Comparison of ENCODE assay signal across 27 cellular contexts in the genomic region with DNA sequence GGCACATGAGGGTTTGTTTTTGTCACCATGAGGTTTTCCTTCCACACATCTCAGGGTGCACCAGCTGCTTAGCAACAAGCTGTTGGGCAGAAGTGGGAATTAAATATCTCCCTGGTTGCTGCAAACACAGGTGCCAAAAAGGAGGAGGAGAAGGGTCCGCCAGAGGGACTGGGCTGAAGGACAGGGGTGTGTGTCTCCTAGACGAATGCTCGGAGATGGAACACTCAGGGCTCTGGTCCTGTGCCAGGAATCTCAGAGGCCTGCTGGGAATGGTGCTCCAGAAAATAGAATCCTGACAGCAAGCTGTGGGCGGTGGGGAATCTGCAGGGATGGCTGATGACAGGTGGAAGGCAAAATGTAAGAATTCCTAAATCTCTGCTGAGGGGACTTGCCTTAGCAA.
DNase-seq lines count a peak whose midpoint lies in the region; ATAC-seq and TF ChIP-seq lines count a peak whose summit lies in the region.
"Had no signal": no experiment of that assay in that cellular context is flagged by ENCODE, and none has a peak within 500 bp of the region (broad histone marks: within the 10 kb centered on the region; RNA-seq: fewer than 3 reads in every experiment).

No MANE protein-coding gene starts in this region.

- CTCF ChIA-PET in WTC11 (lab: Charles Lee) = interaction anchor here (3.8 kb wide), 1 partner anchor 10 kb away, joined by 26 read pairs; no protein-coding TSS in a partner anchor

- no peak overlapping the region for H3K4me3 Mint-ChIP-seq in WTC11
- H3K4me3 Mint-ChIP-seq: activated naive CD4-positive, alpha-beta T cell treated with anti-CD3 and anti-CD28 coated beads, Interleukin-2, amount 10 ng/mL, durations not matched to agents 7 days and 5 days; activated T-helper 1 cell treated with anti-CD3 and anti-CD28 coated beads, Interleukin-12 subunit alpha, Interleukin-12 subunit beta, Interleukin-2, Interleukin-4 antibody, amounts not matched to agents 30 ng/mL and 10 ng/mL and 1 ng/mL, durations not matched to agents 14 hours and 24 hours and 36 hours; CD4-positive, CD25-positive, alpha-beta regulatory T cell had no signal

- no peak for TF ChIP-seq CTCF in WTC11 (IDR thresholded peaks at IDR 0.05)

- peaks cover 30% of the 10 kb centered on the region for H3K36me3 Mint-ChIP-seq in WTC11
- H3K36me3 Mint-ChIP-seq: activated naive CD4-positive, alpha-beta T cell treated with anti-CD3 and anti-CD28 coated beads, Interleukin-2, amount 10 ng/mL, durations not matched to agents 7 days and 5 days; CD4-positive, CD25-positive, alpha-beta regulatory T cell had no signal

- POLR2A ChIA-PET in WTC11 (lab: Charles Lee) = no interaction called here

- H3K9me3 Mint-ChIP-seq in WTC11 = peaks cover 10% of the 10 kb centered on the region
- H3K9me3 Mint-ChIP-seq: activated naive CD4-positive, alpha-beta T cell treated with anti-CD3 and anti-CD28 coated beads, Interleukin-2, amount 10 ng/mL, durations not matched to agents 7 days and 5 days; activated T-helper 1 cell treated with anti-CD3 and anti-CD28 coated beads, Interleukin-12 subunit alpha, Interleukin-12 subunit beta, Interleukin-2, Interleukin-4 antibody, amounts not matched to agents 30 ng/mL and 10 ng/mL and 1 ng/mL, durations not matched to agents 14 hours and 24 hours and 36 hours; CD4-positive, CD25-positive, alpha-beta regulatory T cell had no signal

- 0 out of 2 replicates have a peak overlapping the region, but pooled peaks have one; percentile 16 for H3K27ac Mint-ChIP-seq in WTC11
- H3K27ac Mint-ChIP-seq: activated naive CD4-positive, alpha-beta T cell treated with anti-CD3 and anti-CD28 coated beads, Interleukin-2, amount 10 ng/mL, durations not matched to agents 7 days and 5 days; activated T-helper 1 cell treated with anti-CD3 and anti-CD28 coated beads, Interleukin-12 subunit alpha, Interleukin-12 subunit beta, Interleukin-2, Interleukin-4 antibody, amounts not matched to agents 30 ng/mL and 10 ng/mL and 1 ng/mL, durations not matched to agents 14 hours and 24 hours and 36 hours; CD4-positive, CD25-positive, alpha-beta regulatory T cell had no signal

- H3K4me1 Mint-ChIP-seq in WTC11 = peaks cover 56% of the 10 kb centered on the region
- H3K4me1 Mint-ChIP-seq: activated naive CD4-positive, alpha-beta T cell treated with anti-CD3 and anti-CD28 coated beads, Interleukin-2, amount 10 ng/mL, durations not matched to agents 7 days and 5 days; CD4-positive, CD25-positive, alpha-beta regulatory T cell had no signal

- DNase-seq in NCI-H1417 (lab: John Stamatoyannopoulos, UW) = peak; percentile 32 to 75 (median 43)
- no peak for DNase-seq in NCI-H1417 treated with DMSO at 0.1 percent for 48 hours (lab: John Stamatoyannopoulos, UW)
- peak; percentile 47 for DNase-seq in DMS79 (lab: John Stamatoyannopoulos, UW)
- DNase-seq in WTC11 (ENCODE audit: low spot score) = no peak
- DNase-seq in left kidney (ENCODE audit: low read depth, low spot score) = peak; percentile 13
- no peak for DNase-seq in GM19240 (ENCODE audit: insufficient read length, low spot score)
- no peak for DNase-seq in SIG-M5 (lab: John Stamatoyannopoulos, UW)
- no peak for DNase-seq in OCI-M2 (lab: John Stamatoyannopoulos, UW; ENCODE audit: unreplicated experiment)
- DNase-seq: 8988T; activated CD4-positive, alpha-beta T cell treated with anti-CD3 and anti-CD28 coated beads, Interleukin-2, amount 50 U/mL, for 48 hours; activated CD8-positive, alpha-beta memory T cell treated with anti-CD3 and anti-CD28 coated beads, Interleukin-2, amount 50 U/mL, for 4 hours; activated naive CD4-positive, alpha-beta T cell treated with anti-CD3 and anti-CD28 coated beads, Interleukin-2, amount 10 ng/mL, durations not matched to agents 7 days and 5 days; brain microvascular endothelial cell; CD4-positive, CD25-positive, alpha-beta regulatory T cell; effector CD4-positive, alpha-beta T cell; EL; GOT3; Kasumi-1; MV-4-11; NCI-H187; NCI-H226; Peyer's patch; small intestine; stimulated activated CD4-positive, alpha-beta T cell treated with anti-CD3 and anti-CD28 coated beads, Interleukin-1b, Interleukin-23, amount 100 ng/mL, for 48 hours; T-helper 1 cell; transverse colon had no signal

- no peak for ATAC-seq in WTC11

- no peaks in the 10 kb centered on the region for H3K27me3 Mint-ChIP-seq in WTC11 (ENCODE audit: low read depth)

TF ChIP-seq in WTC11, 78 proteins besides CTCF, POLR2A, EP300 and RAD21:
- TF ChIP-seq, protein P1, sequence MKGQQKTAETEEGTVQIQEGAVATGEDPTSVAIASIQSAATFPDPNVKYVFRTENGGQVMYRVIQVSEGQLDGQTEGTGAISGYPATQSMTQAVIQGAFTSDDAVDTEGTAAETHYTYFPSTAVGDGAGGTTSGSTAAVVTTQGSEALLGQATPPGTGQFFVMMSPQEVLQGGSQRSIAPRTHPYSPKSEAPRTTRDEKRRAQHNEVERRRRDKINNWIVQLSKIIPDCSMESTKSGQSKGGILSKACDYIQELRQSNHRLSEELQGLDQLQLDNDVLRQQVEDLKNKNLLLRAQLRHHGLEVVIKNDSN (CRISPR knock-in tag; IDR thresholded peaks at IDR 0.05) = no peak
- TF ChIP-seq IRF2 (CRISPR knock-in tag; IDR thresholded peaks at IDR 0.05; ENCODE audit: borderline replicate concordance, low read depth) (no peak), SMAD4 (CRISPR knock-in tag; IDR thresholded peaks at IDR 0.05) (no peak), TP53 (CRISPR knock-in tag; IDR thresholded peaks at IDR 0.05) (no peak), ATF1 (CRISPR knock-in tag; IDR thresholded peaks at IDR 0.05) (no peak), JUN (CRISPR knock-in tag; IDR thresholded peaks at IDR 0.05) (no peak)

Comparison
In these comparisons a context has a peak if more than half of its experiments do, and no peak if none do; other contexts are left out.
1. DNase-seq: peak in NCI-H1417 (3 of 3), DMS79 (single experiment) and left kidney (single experiment); none in NCI-H1417 treated with DMSO at 0.1 percent for 48 hours (single experiment), WTC11 (single experiment), GM19240 (single experiment), SIG-M5 (single experiment) and OCI-M2 (single experiment).